ENCODE assay signal across 28 cellular contexts in the genomic region with DNA sequence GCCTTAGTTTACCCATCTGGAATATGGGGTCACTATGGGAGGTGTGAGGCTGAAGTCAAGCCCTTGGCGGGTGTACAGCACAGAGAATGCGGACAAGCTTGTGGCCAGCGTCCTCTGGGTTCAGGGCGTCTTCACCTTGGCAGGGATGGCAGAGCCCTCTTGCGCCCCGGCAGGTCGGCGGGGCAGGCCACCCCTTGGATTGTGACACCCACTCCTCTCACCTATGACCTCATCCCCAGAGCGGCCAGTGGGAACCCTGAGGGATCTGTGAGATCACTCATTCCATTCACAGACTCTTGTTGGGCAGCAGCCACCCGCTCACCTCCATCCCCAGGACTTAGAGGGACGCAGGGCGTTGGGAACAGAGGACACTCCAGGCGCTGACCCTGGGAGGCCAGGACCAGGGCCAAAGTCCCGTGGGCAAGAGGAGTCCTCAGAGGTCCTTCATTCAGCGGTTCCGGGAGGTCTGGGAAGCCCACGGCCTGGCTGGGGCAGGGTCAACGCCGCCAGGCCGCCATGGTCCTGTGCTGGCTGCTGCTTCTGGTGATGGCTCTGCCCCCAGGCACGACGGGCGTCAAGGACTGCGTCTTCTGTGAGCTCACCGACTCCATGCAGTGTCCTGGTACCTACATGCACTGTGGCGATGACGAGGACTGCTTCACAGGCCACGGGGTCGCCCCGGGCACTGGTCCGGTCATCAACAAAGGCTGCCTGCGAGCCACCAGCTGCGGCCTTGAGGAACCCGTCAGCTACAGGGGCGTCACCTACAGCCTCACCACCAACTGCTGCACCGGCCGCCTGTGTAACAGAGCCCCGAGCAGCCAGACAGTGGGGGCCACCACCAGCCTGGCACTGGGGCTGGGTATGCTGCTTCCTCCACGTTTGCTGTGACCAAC. TPM values are rescaled to one million over a fixed set of nuclear protein-coding genes. Genes with fewer than 3 reads are reported as not detected.
DNase-seq lines count a peak whose midpoint lies in the region; ATAC-seq, FAIRE-seq and TF ChIP-seq lines count a peak whose summit lies in the region.
"Had no signal": no experiment of that assay in that cellular context is flagged by ENCODE, and none has a peak within 500 bp of the region (broad histone marks: within the 10 kb centered on the region; RNA-seq: fewer than 3 reads in every experiment).

A gene with protein sequence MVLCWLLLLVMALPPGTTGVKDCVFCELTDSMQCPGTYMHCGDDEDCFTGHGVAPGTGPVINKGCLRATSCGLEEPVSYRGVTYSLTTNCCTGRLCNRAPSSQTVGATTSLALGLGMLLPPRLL (plus strand): TSS at position 280 of the 896 bp plus-strand sequence. CDS start 237 bp downstream, at position 517.

- TF ChIP-seq RAD21 in IMR-90 (IDR thresholded peaks at IDR 0.05; ENCODE audit: low read length): no peak

- H3K56ac ChIP-seq in IMR-90 (ENCODE audit: extremely low read depth, insufficient read depth, low read length): no peak within 1 kb of the TSS

- H3K36me3 ChIP-seq in IMR-90 (ENCODE audit: control insufficient read depth, insufficient read depth, low read length) (no peaks in the 10 kb centered on the region), trophoblast cell (ENCODE audit: control insufficient read depth in 1 of 2, insufficient read depth in 2 of 2, low read length in 2 of 2) (no peaks in the 10 kb centered on the region), BE2C (no peaks in the 10 kb centered on the region)
- H3K36me3 ChIP-seq: SJSA1 had no signal

- H4K12ac ChIP-seq in trophoblast cell (ENCODE audit: low read depth, low read length): no peak within 1 kb of the TSS

- H3K9ac ChIP-seq in IMR-90 (ENCODE audit: low read depth, low read length): no peak within 1 kb of the TSS
- no peak within 1 kb of the TSS for H3K9ac ChIP-seq in trophoblast cell (ENCODE audit: low read length)

- FAIRE-seq in urothelium cell line (lab: Jason Lieb, UNC): no peak
- FAIRE-seq: A204.1, GM12878, H1 had no signal

- H3K79me2 ChIP-seq in trophoblast cell (ENCODE audit: control insufficient read depth, insufficient read depth, low read length, poor library complexity): no peaks in the 10 kb centered on the region

- no peak within 1 kb of the TSS for H4K8ac ChIP-seq in IMR-90 (ENCODE audit: low read depth in 2 of 2, low read length in 2 of 2)
- H4K8ac ChIP-seq in trophoblast cell (ENCODE audit: low read depth, low read length): no peak within 1 kb of the TSS

- in situ Hi-C loops in IMR-90 (cut with MboI; ENCODE audit: low sequenced_read_pairs): no loop called here

- H3K27me3 ChIP-seq in IMR-90 (ENCODE audit: control insufficient read depth, insufficient read depth, low read length) (peaks cover 2% of the 10 kb centered on the region; the same call in 1 of the 2 replicates), trophoblast cell (ENCODE audit: insufficient read depth, low read length) (no peaks in the 10 kb centered on the region), BE2C (no peaks in the 10 kb centered on the region)
- H3K27me3 ChIP-seq: SJSA1 had no signal

- CTCF ChIA-PET in IMR-90 (lab: Yijun Ruan, JAX): no interaction called here

- 81% methylated on average over 24 of the region's 39 CpGs; no CpG with 5 or more reads in 1 of the 2 experiments for WGBS in IMR-90 (ENCODE audit: extremely low coverage in 2 of 2, insufficient read length in 1 of 2), 2 experiments
- WGBS in trophoblast cell (ENCODE audit: extremely low coverage, insufficient coverage, insufficient read length): no CpG with 5 or more reads among the region's 39 CpGs

- H2BK120ac ChIP-seq in IMR-90 (ENCODE audit: low read depth, low read length) (no peak within 1 kb of the TSS), trophoblast cell (ENCODE audit: insufficient read depth, low read length, poor library complexity) (no peak within 1 kb of the TSS)

- H3K27ac ChIP-seq in IMR-90 (ENCODE audit: insufficient read depth, low read length): no peak within 1 kb of the TSS
- H3K27ac ChIP-seq in trophoblast cell (ENCODE audit: low read depth, low read length): no peak within 1 kb of the TSS
- H3K27ac ChIP-seq: SJSA1 had no signal

- H3K23ac ChIP-seq in IMR-90 (ENCODE audit: low read depth, low read length) (no peak within 1 kb of the TSS), trophoblast cell (ENCODE audit: low read length) (no peak within 1 kb of the TSS)

- H3K9me3 ChIP-seq in IMR-90 (ENCODE audit: control insufficient read depth, insufficient read depth, low read length): no peaks in the 10 kb centered on the region
- peaks cover 1% of the 10 kb centered on the region for H3K9me3 ChIP-seq in trophoblast cell (ENCODE audit: insufficient read depth, low read depth, low read length)
- H3K9me3 ChIP-seq in BE2C: no peaks in the 10 kb centered on the region
- H3K9me3 ChIP-seq: SJSA1 had no signal

- H3K79me1 ChIP-seq in IMR-90 (ENCODE audit: low read depth in 1 of 2, low read length in 2 of 2) (no peaks in the 10 kb centered on the region), trophoblast cell (ENCODE audit: low read length) (no peaks in the 10 kb centered on the region)

- no peak within 1 kb of the TSS for H3K14ac ChIP-seq in IMR-90 (replicated peaks; ENCODE audit: low read depth, low read length)
- no peak within 1 kb of the TSS for H3K14ac ChIP-seq in trophoblast cell (ENCODE audit: low read length)

- H3K4me2 ChIP-seq in IMR-90 (ENCODE audit: low read depth, low read length) (no peak within 1 kb of the TSS), trophoblast cell (ENCODE audit: low read length) (no peak within 1 kb of the TSS)

- peak within 1 kb of the TSS; percentile 24 for H2AK9ac ChIP-seq in IMR-90 (replicated peaks; ENCODE audit: low read depth, low read length, poor library complexity)

- no peak within 1 kb of the TSS for H2BK12ac ChIP-seq in trophoblast cell (ENCODE audit: low read length)

- no peak within 1 kb of the TSS for H2BK20ac ChIP-seq in IMR-90 (ENCODE audit: low read depth, low read length)

- no peak within 1 kb of the TSS for H4K5ac ChIP-seq in IMR-90 (ENCODE audit: low read depth, low read length)

- no peak within 1 kb of the TSS for H2BK15ac ChIP-seq in IMR-90 (ENCODE audit: low read depth, low read length)

- no peaks in the 10 kb centered on the region for H4K20me1 ChIP-seq in IMR-90 (ENCODE audit: insufficient read depth, low read length)

- no peak within 1 kb of the TSS for H2AFZ ChIP-seq in IMR-90 (replicated peaks; ENCODE audit: low read length, poor library complexity)
- H2AFZ ChIP-seq in trophoblast cell (ENCODE audit: insufficient read depth, low read length, poor library complexity): no peak within 1 kb of the TSS

- H3K18ac ChIP-seq in IMR-90 (ENCODE audit: low read depth, low read length): no peak within 1 kb of the TSS
- H3K18ac ChIP-seq in trophoblast cell (ENCODE audit: low read length): no peak within 1 kb of the TSS

- H2BK5ac ChIP-seq in IMR-90 (ENCODE audit: low read depth, low read length, poor library complexity, severe bottlenecking) (no peak within 1 kb of the TSS), trophoblast cell (ENCODE audit: low read depth, low read length, poor library complexity) (no peak within 1 kb of the TSS)

- H3K4me1 ChIP-seq in IMR-90 (ENCODE audit: control insufficient read depth, insufficient read depth, low read length) (no peaks in the 10 kb centered on the region), trophoblast cell (ENCODE audit: control insufficient read depth in 1 of 2, insufficient read depth in 2 of 2, low read length in 2 of 2) (no peaks in the 10 kb centered on the region), BE2C (no peaks in the 10 kb centered on the region; the same call in 1 of the 2 replicates)

- no peak within 1 kb of the TSS for H3K4me3 ChIP-seq in IMR-90 (ENCODE audit: insufficient read depth, low read depth, low read length)
- H3K4me3 ChIP-seq in trophoblast cell (ENCODE audit: low read depth, low read length): no peak within 1 kb of the TSS
- no peak within 1 kb of the TSS for H3K4me3 ChIP-seq in BE2C (ENCODE audit: low read depth, low read length)
- H3K4me3 ChIP-seq: GM12878, SJSA1 had no signal

- H3K4ac ChIP-seq in IMR-90 (ENCODE audit: low read depth, low read length) (no peak within 1 kb of the TSS), trophoblast cell (ENCODE audit: low read depth, low read length) (no peak within 1 kb of the TSS)

- POLR2A ChIA-PET in IMR-90 (lab: Charles Lee; ENCODE audit: unreplicated experiment): interaction anchor here (0.8 kb wide), 1 partner anchor 12 kb away, joined by 4 read pairs; a partner anchor contains a TSS

- dilution Hi-C loops in IMR-90 (cut with HindIII; ENCODE audit: low sequenced_read_pairs, unreplicated experiment): no loop called here

- H4K91ac ChIP-seq in IMR-90 (ENCODE audit: insufficient read depth, low read depth, low read length) (no peak within 1 kb of the TSS), trophoblast cell (ENCODE audit: low read depth, low read length) (no peak within 1 kb of the TSS)

- H2AK5ac ChIP-seq in IMR-90 (ENCODE audit: low read depth, low read length): no peak within 1 kb of the TSS
- no peak within 1 kb of the TSS for H2AK5ac ChIP-seq in trophoblast cell (ENCODE audit: low read length)

- H3K9me1 ChIP-seq in IMR-90 (ENCODE audit: insufficient read depth, low read length): no peaks in the 10 kb centered on the region

- DNase-seq in IMR-90 (no peak), trophoblast cell (peak; percentile 28 to 58), posterior cingulate gyrus (no peak), BE2C (no peak), T-helper 2 cell (no peak), urothelium cell line (ENCODE audit: low spot score) (no peak)
- DNase-seq: C1 segment of cervical spinal cord; CD4-positive, alpha-beta memory T cell; COR-L47; DMS79; EL; GDM1; NCI-H1092; NCI-H1417 treated with DMSO at 0.1 percent for 48 hours; NCI-H187 treated with DMSO at 0.1 percent for 48 hours; NCI-H2107; NCI-H524; NCI-H748 treated with DMSO at 0.1 percent for 48 hours; PC-3 had no signal

- no peak for TF ChIP-seq POLR2A in IMR-90 (IDR thresholded peaks at IDR 0.05; ENCODE audit: low read depth, low read length)

- TF ChIP-seq CTCF in IMR-90 (conservative IDR thresholded peaks at IDR 0.05; ENCODE audit: low read depth, low read length) (no peak), BE2C (IDR thresholded peaks at IDR 0.05; ENCODE audit: low read depth, low read length) (no peak)

- no peak for ATAC-seq in IMR-90 (ENCODE audit: low read depth)
- peak; percentile 15 for ATAC-seq in esophagus mucosa
- ATAC-seq: GM12878, HCT116, PC-3, Right ventricle myocardium inferior had no signal

- intact Hi-C loops in IMR-90 (cut with micrococcal nuclease) (no loop called here), posterior cingulate gyrus (cut with DNase I) (no loop called here)

- BruUV-seq in IMR-90 (replicated peaks; lab: Mats Ljungman, UMichigan): no TSS peak

TF ChIP-seq in IMR-90, 13 proteins besides CTCF, POLR2A, EP300 and RAD21 (continues in another document):
- no peak for TF ChIP-seq BHLHE40 (IDR thresholded peaks at IDR 0.05; ENCODE audit: low read depth, low read length)
- no peak for TF ChIP-seq FOS (IDR thresholded peaks at IDR 0.05; ENCODE audit: low read depth, low read length)
- no peak for TF ChIP-seq CHD1 (IDR thresholded peaks at IDR 0.05; ENCODE audit: low read depth, low read length)

RNA-seq across cellular contexts. Expression of the gene that starts here (rescaled TPM):
- total RNA-seq in IMR-90 (2012; rRNA removed): not detected in 2 replicates
- polyA plus RNA-seq in IMR-90 (2012; rRNA removed): not detected in 2 replicates
- polyA plus RNA-seq in IMR-90 (2012; cell fraction: cytosol; rRNA removed): not detected in 2 replicates
- polyA plus RNA-seq in IMR-90 (2012; cell fraction: nucleus; rRNA removed; ENCODE audit: low replicate concordance): not detected in 2 replicates
- total RNA-seq in esophagus mucosa: 0.64 TPM
- polyA plus RNA-seq in trophoblast cell (2013): not detected in 2 replicates
- polyA plus RNA-seq in BE2C (2012; ENCODE audit: insufficient read depth, insufficient read length, low read depth): not detected
- total RNA-seq: CD4-positive, alpha-beta memory T cell; GM12878; H1; PC-3; Right ventricle myocardium inferior; SJSA1 had no signal
- polyA plus RNA-seq: AG04450; CD4-positive, alpha-beta memory T cell; GM12878; H1; IgD-negative memory B cell had no signal

Comparison
In these comparisons a context has a peak if more than half of its experiments do, and no peak if none do; other contexts are left out.
1. Peak in ATAC-seq in esophagus mucosa; RNA of the gene not detected or under 1 TPM.
2. DNase-seq: peak in trophoblast cell (2 of 2); none in IMR-90 (single experiment), posterior cingulate gyrus (0 of 10), BE2C (single experiment), T-helper 2 cell (0 of 5) and urothelium cell line (single experiment).